In genomic region chr4:170776983-170777382, GRCh38 we compare ENCODE assay signal across 22 cellular contexts.
"Had no signal": no experiment of that assay in that cellular context is flagged by ENCODE, and none has a peak within 500 bp of the region (broad histone marks: within the 10 kb centered on the region; RNA-seq: fewer than 3 reads in every experiment).

No MANE protein-coding gene starts in this region.

- H3K9me3 ChIP-seq: gastroesophageal sphincter, neutrophil, suprapubic skin, vagina had no signal

- DNase-seq: activated CD4-positive, alpha-beta memory T cell treated with anti-CD3 and anti-CD28 coated beads, Interleukin-2, amount 10 ng/mL, durations not matched to agents 7 days and 5 days; activated CD4-positive, alpha-beta T cell treated with anti-CD3 and anti-CD28 coated beads for 48 hours; activated effector memory CD4-positive, alpha-beta T cell treated with Interleukin-2 at 50 U/mL for 16 hours; activated naive CD4-positive, alpha-beta T cell treated with anti-CD3 and anti-CD28 coated beads, Interleukin-2, amount 10 ng/mL, durations not matched to agents 7 days and 5 days; activated T-cell treated with anti-CD3 and anti-CD28 coated beads, Interleukin-2, amount 50 U/mL, for 72 hours; amygdala; cortex of kidney; heart left ventricle; islet precursor cell; right cardiac atrium; stimulated activated CD4-positive, alpha-beta T cell treated with anti-CD3 and anti-CD28 coated beads, Interleukin-1b, Interleukin-23, amount 100 ng/mL, for 48 hours; stomach; T1000 had no signal

- H3K4me1 ChIP-seq: gastroesophageal sphincter, heart left ventricle, parathyroid adenoma, stomach, suprapubic skin, tibial nerve, vagina had no signal

- H3K36me3 ChIP-seq: gastroesophageal sphincter, heart left ventricle, neutrophil, stomach, suprapubic skin, tibial nerve, vagina had no signal

- H3K27ac ChIP-seq: epithelial cell of prostate, gastroesophageal sphincter, heart left ventricle, neutrophil, parathyroid adenoma, stomach, suprapubic skin, tibial nerve, vagina had no signal

- H3K4me3 ChIP-seq: gastroesophageal sphincter, heart left ventricle, stomach, suprapubic skin, tibial nerve, vagina had no signal

- H3K27me3 ChIP-seq: gastroesophageal sphincter, heart left ventricle, neutrophil, stomach, suprapubic skin, tibial nerve, vagina had no signal

- ATAC-seq: activated T-cell treated with anti-CD3 and anti-CD28 coated beads, Interleukin-2, amount 50 U/mL, for 72 hours; heart left ventricle; left colon; natural killer cell treated with Interleukin-12 subunit alpha and Interleukin-12 subunit beta and Interleukin-15 and Interleukin-18, amount 100 ng/mL, for 72 hours; right cardiac atrium had no signal
